Comparison of ENCODE assay signal across 18 cellular contexts in genomic region chr5:153625826-153626354, GRCh38.
A peak's percentile ranks its signal among the peaks of the same experiment; 100 is the strongest.
DNase-seq lines count a peak whose midpoint lies in the region; ATAC-seq, FAIRE-seq and TF ChIP-seq lines count a peak whose summit lies in the region.
"Had no signal": no experiment of that assay in that cellular context is flagged by ENCODE, and none has a peak within 500 bp of the region (broad histone marks: within the 10 kb centered on the region; RNA-seq: fewer than 3 reads in every experiment).

No MANE protein-coding gene starts in this region.

- no peak for TF ChIP-seq CTCF in left ventricle myocardium inferior (IDR thresholded peaks at IDR 0.05; ENCODE audit: borderline replicate concordance)
- TF ChIP-seq CTCF in OCI-LY7 (conservative IDR thresholded peaks at IDR 0.05; ENCODE audit: low read length), result no peak
- TF ChIP-seq CTCF in H1 (IDR thresholded peaks at IDR 0.05; ENCODE audit: control extremely low read depth in 1 of 3, insufficient read depth in 1 of 3, low read depth in 1 of 3, low read length in 3 of 3), result no peak

- H3K79me2 ChIP-seq in OCI-LY7 (ENCODE audit: insufficient read depth, low read depth, low read length), result no peaks in the 10 kb centered on the region
- H3K79me2 ChIP-seq in H1 (ENCODE audit: control insufficient read depth in 1 of 2, insufficient read depth in 2 of 2, low read length in 2 of 2), result no peaks in the 10 kb centered on the region

- H4K20me1 ChIP-seq in OCI-LY7 (ENCODE audit: insufficient read depth, low read length), result no peaks in the 10 kb centered on the region
- H4K20me1 ChIP-seq in H1 (replicated peaks in 1 of 2; ENCODE audit: control insufficient read depth in 1 of 2, insufficient read depth in 2 of 2, low read length in 2 of 2), result no peaks in the 10 kb centered on the region
- H4K20me1 ChIP-seq: BLaER1 had no signal

- DNase-seq in left ventricle myocardium inferior (no peak), left cardiac atrium (no peak), OCI-LY7 (ENCODE audit: low spot score) (no peak), H1 (ENCODE audit: low read depth in 1 of 2, low spot score in 2 of 2) (no peak), foreskin melanocyte (no peak), iPS-NIHi11 (ENCODE audit: low spot score) (no peak)
- DNase-seq: Calu3, DMS53, HCEC 1CT, KG1 had no signal

- H2BK5ac ChIP-seq in H1 (ENCODE audit: low read depth, low read length), result no peak overlapping the region; the same call in 1 of the 2 replicates

- TF ChIP-seq RAD21 in H1 (IDR thresholded peaks at IDR 0.05 in 1 of 2, conservative IDR thresholded peaks at IDR 0.05 in 1 of 2; ENCODE audit: low read depth in 2 of 2, low read length in 2 of 2), result no peak

- BruUV-seq in OCI-LY7 (replicated peaks; lab: Mats Ljungman, UMichigan), result no TSS peak

- peak overlapping the region; percentile 95 for H2AFZ ChIP-seq in OCI-LY7 (ENCODE audit: low read length)
- no peak overlapping the region for H2AFZ ChIP-seq in H1 (ENCODE audit: low read length)

- H2BK15ac ChIP-seq in H1 (ENCODE audit: low read length), result no peak overlapping the region

- H4K8ac ChIP-seq in H1 (ENCODE audit: extremely low read depth, insufficient read depth, low read length), result no peak overlapping the region

- H3K18ac ChIP-seq in H1 (ENCODE audit: extremely low read depth, low read length), result no peak overlapping the region

- no peak overlapping the region for H2AK5ac ChIP-seq in H1 (ENCODE audit: low read depth, low read length)

- H3K56ac ChIP-seq in H1 (replicated peaks; ENCODE audit: insufficient read length, low read depth, low read length), result no peak overlapping the region

- H3K4me3 ChIP-seq in left ventricle myocardium inferior, result no peak overlapping the region
- H3K4me3 ChIP-seq in OCI-LY7 (ENCODE audit: low read depth, low read length, poor library complexity, severe bottlenecking), result no peak overlapping the region
- no peak overlapping the region for H3K4me3 ChIP-seq in H1 (ENCODE audit: extremely low read depth in 1 of 4, insufficient read depth in 2 of 4, low read depth in 3 of 4, low read length in 4 of 4)
- H3K4me3 ChIP-seq: BLaER1 had no signal

- intact Hi-C loops in left ventricle myocardium inferior (cut with micrococcal nuclease) (no loop called here), left cardiac atrium (cut with DNase I) (no loop called here), OCI-LY7 (cut with micrococcal nuclease; ENCODE audit: unreplicated experiment) (no loop called here)

- H3K23me2 ChIP-seq in H1 (ENCODE audit: low read depth, low read length), result no peaks in the 10 kb centered on the region

- WGBS in H1 (ENCODE audit: extremely low coverage in 1 of 2, insufficient coverage in 1 of 2, insufficient read length in 1 of 2, insufficient replicate concordance in 2 of 2, low coverage in 1 of 2, low lambda C conversion rate in 2 of 2, missing lambda C conversion rate in 1 of 2), 2 experiments, result 94% methylated on average over 7 of the region's 7 CpGs; no CpG with 5 or more reads in 1 of the 2 experiments

- H4K5ac ChIP-seq in H1 (ENCODE audit: insufficient read length, low read depth, low read length), result no peak overlapping the region

- TF ChIP-seq POLR2A in H1 (IDR thresholded peaks at IDR 0.05; ENCODE audit: control extremely low read depth in 1 of 2, low read depth in 2 of 2, low read length in 2 of 2), result no peak

- H3K4me1 ChIP-seq in left ventricle myocardium inferior (peaks cover 41% of the 10 kb centered on the region), OCI-LY7 (ENCODE audit: insufficient read depth, low read length, poor library complexity, severe bottlenecking) (peaks cover 69% of the 10 kb centered on the region), H1 (replicated peaks in 1 of 4; ENCODE audit: control insufficient read depth in 3 of 4, insufficient read depth in 4 of 4, low read length in 3 of 4) (peaks cover 2 to 8% (median 6%) of the 10 kb centered on the region in 4 experiments; a peak in 6 of 7 replicates)

- POLR2A ChIA-PET in OCI-LY7 (lab: Charles Lee) (interaction anchor here (0.9 to 6.7 kb wide), 15 partner anchors 9 to 126 kb away, joined by 3 to 28 read pairs (median 4); no protein-coding TSS in a partner anchor), H1 (lab: Charles Lee; ENCODE audit: partially characterized antibody) (no interaction called here)

- H3K9me2 ChIP-seq in OCI-LY7 (ENCODE audit: insufficient read depth, low read length), result no peaks in the 10 kb centered on the region

- H4K91ac ChIP-seq in H1 (replicated peaks; ENCODE audit: insufficient read length, low read length), result no peak overlapping the region

- no peak overlapping the region for H2BK12ac ChIP-seq in H1 (ENCODE audit: low read depth, low read length)

- H3K4me2 ChIP-seq in OCI-LY7 (ENCODE audit: low read length) (peak overlapping the region; percentile 64), H1 (ENCODE audit: insufficient read depth in 1 of 2, low read depth in 2 of 2, low read length in 2 of 2) (no peak overlapping the region)
- H3K4me2 ChIP-seq: BLaER1 had no signal

- H3K23ac ChIP-seq in H1 (ENCODE audit: insufficient read length), result no peak overlapping the region

- H3K27ac ChIP-seq in left ventricle myocardium inferior (replicated peaks), result peak overlapping the region; percentile 67
- H3K27ac ChIP-seq in OCI-LY7 (ENCODE audit: low read depth, low read length, poor library complexity, severe bottlenecking), result no peak overlapping the region
- no peak overlapping the region for H3K27ac ChIP-seq in H1 (ENCODE audit: low read depth, low read length)
- H3K27ac ChIP-seq: 22Rv1, BLaER1, HL-60 had no signal

- H3K27me3 ChIP-seq in left ventricle myocardium inferior (ENCODE audit: low read depth), result no peaks in the 10 kb centered on the region
- no peaks in the 10 kb centered on the region for H3K27me3 ChIP-seq in H1 (replicated peaks in 1 of 4; ENCODE audit: control insufficient read depth in 3 of 4, extremely low read depth in 1 of 4, insufficient read depth in 3 of 4, low read length in 3 of 4)
- H3K27me3 ChIP-seq: BLaER1 had no signal

- no peak for ATAC-seq in left cardiac atrium
- no peak for ATAC-seq in HG03342 (IDR thresholded peaks at IDR 0.05; ENCODE audit: unreplicated experiment)

- H3K9ac ChIP-seq in H1 (replicated peaks in 1 of 4; ENCODE audit: extremely low read depth in 1 of 4, low read depth in 3 of 4, low read length in 3 of 4), result no peak overlapping the region
- H3K9ac ChIP-seq: BLaER1 had no signal

- TF ChIP-seq EP300 in H1 (IDR thresholded peaks at IDR 0.05; ENCODE audit: borderline replicate concordance in 1 of 2, low read depth in 2 of 2, low read length in 2 of 2), result no peak

- H3K9me3 ChIP-seq in left ventricle myocardium inferior (replicated peaks) (no peaks in the 10 kb centered on the region), OCI-LY7 (ENCODE audit: low read length) (no peaks in the 10 kb centered on the region), H1 (ENCODE audit: insufficient read depth in 2 of 2, low read depth in 1 of 2, low read length in 1 of 2) (no peaks in the 10 kb centered on the region)
- H3K9me3 ChIP-seq: BLaER1 had no signal

- no peak overlapping the region for H3K14ac ChIP-seq in H1 (ENCODE audit: insufficient read length)

- FAIRE-seq in H1 (lab: Jason Lieb, UNC), result no peak
- FAIRE-seq: G401.6, GM12891, GM19239, H54 had no signal

- no peak overlapping the region for H3K4ac ChIP-seq in H1 (replicated peaks; ENCODE audit: insufficient read length, low read depth, low read length)

- CTCF ChIA-PET in OCI-LY7 (lab: Charles Lee; ENCODE audit: unreplicated experiment) (interaction anchor here (0.5 to 1.1 kb wide), 4 partner anchors 13 to 140 kb away, joined by 3 to 15 read pairs (median 6); no protein-coding TSS in a partner anchor), H1 (lab: Charles Lee; ENCODE audit: partially characterized antibody) (interaction anchor here (1.0 to 2.0 kb wide), 4 partner anchors 10 to 339 kb away, joined by 3 to 5 read pairs (median 4); no protein-coding TSS in a partner anchor)

- H2BK120ac ChIP-seq in H1 (replicated peaks; ENCODE audit: low read depth, low read length), result no peak overlapping the region

- no peak overlapping the region for H2BK20ac ChIP-seq in H1 (ENCODE audit: low read length)

- H3K36me3 ChIP-seq in left ventricle myocardium inferior (no peaks in the 10 kb centered on the region), OCI-LY7 (ENCODE audit: insufficient read depth, low read length) (no peaks in the 10 kb centered on the region), H1 (ENCODE audit: control insufficient read depth in 2 of 4, insufficient read depth in 4 of 4, low read length in 3 of 4) (no peaks in the 10 kb centered on the region)
- H3K36me3 ChIP-seq: BLaER1 had no signal

- H3K79me1 ChIP-seq in H1 (ENCODE audit: low read depth, low read length), result no peaks in the 10 kb centered on the region

TF ChIP-seq in H1, 55 proteins besides CTCF, POLR2A, EP300 and RAD21:
- TF ChIP-seq CTBP2 (IDR thresholded peaks at IDR 0.05; ENCODE audit: borderline replicate concordance, insufficient read depth, insufficient read length, low read length) (no peak), MAFK (IDR thresholded peaks at IDR 0.05; ENCODE audit: low read depth, low read length) (peak; percentile 64; the same call in 1 of the 2 replicates), TAF1 (IDR thresholded peaks at IDR 0.05; ENCODE audit: low read depth, low read length) (no peak)
